In the genomic region with DNA sequence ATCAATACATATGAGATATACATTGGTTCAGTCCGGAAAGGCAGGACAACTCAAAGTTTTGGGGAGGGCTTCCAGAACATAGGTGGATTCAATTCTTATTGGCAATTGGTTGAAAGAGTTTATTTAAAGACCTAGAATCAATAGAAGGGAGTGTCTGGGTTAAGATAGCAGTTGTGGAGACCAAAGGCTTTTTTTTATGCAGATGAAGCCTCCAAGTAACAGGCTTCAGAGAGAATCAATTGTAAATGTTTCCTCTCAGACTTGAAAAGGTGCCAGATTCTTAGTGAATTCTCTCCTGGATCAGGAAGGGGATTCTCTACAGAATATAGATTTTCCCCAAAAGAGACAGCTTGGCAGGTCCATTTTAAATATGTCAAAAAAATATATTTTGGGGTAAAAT, we compare ENCODE assay signal across 27 cellular contexts. TPM values are rescaled to one million over a fixed set of nuclear protein-coding genes. Genes with fewer than 3 reads are reported as not detected.
"Had no signal": no experiment of that assay in that cellular context is flagged by ENCODE, and none has a peak within 500 bp of the region (broad histone marks: within the 10 kb centered on the region; RNA-seq: fewer than 3 reads in every experiment).

No MANE protein-coding gene starts in this region.

- H3K4me3 ChIP-seq: K562, PC-9, Peyer's patch, SJCRH30 had no signal

- DNase-seq: Kasumi-1, MM.1S, NCI-H1092 treated with DMSO at 0.1 percent for 48 hours, NCI-H1436, NCI-H187, NCI-H2029, NCI-H2081 treated with DMSO at 0.1 percent for 48 hours, NCI-H2171, NCI-H226, NCI-H446, NCI-H510A, NCI-H524 treated with DMSO at 0.1 percent for 48 hours, NCI-H69, NCI-H774, PC-9, Peyer's patch, SHP77 treated with DMSO at 0.1 percent for 48 hours, SJCRH30 had no signal

- FAIRE-seq: K562 had no signal

- H3K36me3 ChIP-seq: Peyer's patch, SJCRH30 had no signal

- H3K27ac ChIP-seq: KMS-11, PC-9, Peyer's patch, SJCRH30 had no signal

- H3K9ac ChIP-seq: KMS-11 had no signal

- H3K27me3 ChIP-seq: Peyer's patch, SJCRH30 had no signal

- H3K9me3 ChIP-seq: Peyer's patch, SJCRH30 had no signal

- H2AFZ ChIP-seq: PC-9 had no signal

- ATAC-seq: K562, Right ventricle myocardium inferior, SK-N-SH treated with all-trans-retinoic acid at 6 μM for 48 hours had no signal

- H3K4me2 ChIP-seq: KMS-11, PC-9 had no signal

- H3K4me1 ChIP-seq: Peyer's patch, SJCRH30 had no signal

RNA-seq across cellular contexts. Expression of a gene that starts 27.1 kb away (rescaled TPM):
- total RNA-seq: HT1080, K562, OCI-LY7, PC-9, Peyer's patch, SJCRH30 had no signal
- polyA plus RNA-seq: IgD-negative memory B cell, K562 had no signal

RNA-seq across cellular contexts. Expression of a gene that starts 48.7 kb away (rescaled TPM):
- total RNA-seq: HT1080, K562, M059J, PC-9, Right ventricle myocardium inferior, RPMI7951, SJCRH30 had no signal
- polyA plus RNA-seq: K562 had no signal
